Comparison of ENCODE assay signal across 25 cellular contexts in genomic region chr2:235017441-235017840, GRCh38.
"Had no signal": no experiment of that assay in that cellular context is flagged by ENCODE, and none has a peak within 500 bp of the region (broad histone marks: within the 10 kb centered on the region; RNA-seq: fewer than 3 reads in every experiment).

No MANE protein-coding gene starts in this region.

- DNase-seq: activated CD4-positive, alpha-beta T cell treated with anti-CD3 and anti-CD28 coated beads, Interleukin-2, amount 50 U/mL, for 1 hour; activated CD8-positive, alpha-beta memory T cell treated with anti-CD3 and anti-CD28 coated beads, Interleukin-2, amount 50 U/mL, for 4 hours; activated effector memory CD4-positive, alpha-beta T cell treated with anti-CD3 and anti-CD28 coated beads, Interleukin-2, amount 50 U/mL, for 16 hours; activated naive CD4-positive, alpha-beta T cell treated with anti-CD3 and anti-CD28 coated beads, Interleukin-2, amount 50 U/mL, for 16 hours; activated T-cell treated with anti-CD3 and anti-CD28 coated beads, Interleukin-2, amount 50 U/mL, for 48 hours; aorta; cerebellar nuclear complex; cortex of kidney; gastrocnemius medialis; head of caudate nucleus; left ventricle myocardium superior; mucosa of descending colon; naive B cell; T1000; transverse colon; uterus had no signal

- H3K27me3 Mint-ChIP-seq: naive B cell; stimulated activated naive CD8-positive, alpha-beta T cell treated with anti-CD3 and anti-CD28 coated beads, Interleukin-15, Interleukin-2, amounts not matched to agents 100 ng/mL and 50 ng/mL, for 24 hours had no signal

- H3K4me3 ChIP-seq: gastrocnemius medialis, mucosa of descending colon, prostate gland, right atrium auricular region, skin epidermis, suprapubic skin, transverse colon, uterus had no signal

- ATAC-seq: activated CD4-positive, CD25-positive, alpha-beta regulatory T cell treated with anti-CD3 and anti-CD28 coated beads, Interleukin-2, amount 50 U/mL, for 24 hours; esophagus mucosa; gastrocnemius medialis; left ventricle myocardium superior; mucosa of descending colon had no signal

- H3K27ac ChIP-seq: gastrocnemius medialis, prostate gland, right atrium auricular region, skin epidermis, suprapubic skin, transverse colon, uterus had no signal

- H3K4me3 Mint-ChIP-seq: memory B cell; neural crest cell; stimulated activated naive CD8-positive, alpha-beta T cell treated with anti-CD3 and anti-CD28 coated beads, Interleukin-15, Interleukin-2, amounts not matched to agents 100 ng/mL and 50 ng/mL, for 24 hours had no signal

- H3K27ac Mint-ChIP-seq: memory B cell; stimulated activated naive CD8-positive, alpha-beta T cell treated with anti-CD3 and anti-CD28 coated beads, Interleukin-15, Interleukin-2, amounts not matched to agents 100 ng/mL and 50 ng/mL, for 24 hours had no signal

- H3K4me1 Mint-ChIP-seq: memory B cell had no signal

- H3K9me3 ChIP-seq: gastrocnemius medialis, prostate gland, suprapubic skin, transverse colon, uterus had no signal

- H3K27me3 ChIP-seq: gastrocnemius medialis, right atrium auricular region, suprapubic skin, transverse colon, uterus had no signal
